22 cellular contexts compared by ENCODE assay signal in genomic region chr4:137361756-137362470, GRCh38.
DNase-seq lines count a peak whose midpoint lies in the region; ATAC-seq and TF ChIP-seq lines count a peak whose summit lies in the region.
"Had no signal": no experiment of that assay in that cellular context is flagged by ENCODE, and none has a peak within 500 bp of the region (broad histone marks: within the 10 kb centered on the region; RNA-seq: fewer than 3 reads in every experiment).

No MANE protein-coding gene starts in this region.

- no peak overlapping the region for H3K27ac ChIP-seq in mammary epithelial cell (ENCODE audit: insufficient read depth, low read depth, low read length)
- H3K27ac ChIP-seq in gastroesophageal sphincter, result peak overlapping the region in 3 of 4 donors; percentile 21 to 48 (median 25)
- H3K27ac ChIP-seq: 22Rv1, HL-60, Peyer's patch, SJSA1 had no signal

- POLR2A ChIA-PET in MCF 10A (lab: Yijun Ruan, JAX), result interaction anchor here (0.7 to 0.9 kb wide), 3 partner anchors 13 to 273 kb away, joined by 3 read pairs; no protein-coding TSS in a partner anchor

- TF ChIP-seq EP300 in gastroesophageal sphincter (IDR thresholded peaks at IDR 0.05), result no peak

- in situ Hi-C loops in mammary epithelial cell (cut with MboI; ENCODE audit: low sequenced_read_pairs in 2 of 2), result no loop called here

- CTCF ChIA-PET in mammary epithelial cell (lab: Charles Lee; ENCODE audit: low non-redundant PET) (no interaction called here), MCF 10A (lab: Yijun Ruan, JAX) (interaction anchor here (0.6 kb wide), 2 partner anchors 27 to 218 kb away, joined by 3 read pairs; no protein-coding TSS in a partner anchor)

- H3K4me1 Mint-ChIP-seq in MCF 10A (ENCODE audit: insufficient read depth, unreplicated experiment), result no peaks in the 10 kb centered on the region
- H3K4me1 Mint-ChIP-seq: CD4-positive, alpha-beta memory T cell; IgD-negative memory B cell had no signal

- H3K4me3 Mint-ChIP-seq in MCF 10A (ENCODE audit: unreplicated experiment), result no peak overlapping the region
- H3K4me3 Mint-ChIP-seq: CD4-positive, alpha-beta memory T cell; HFFc6; IgD-negative memory B cell had no signal

- no peak for ATAC-seq in gastroesophageal sphincter
- ATAC-seq in GM19397 (IDR thresholded peaks at IDR 0.05; ENCODE audit: unreplicated experiment), result no peak

- H3K9me3 ChIP-seq in mammary epithelial cell (replicated peaks; ENCODE audit: insufficient read depth, low read length), result no peaks in the 10 kb centered on the region
- H3K9me3 ChIP-seq in gastroesophageal sphincter, result no peaks in the 10 kb centered on the region
- H3K9me3 ChIP-seq: Peyer's patch, SJSA1 had no signal

- H3K36me3 ChIP-seq in mammary epithelial cell (ENCODE audit: insufficient read depth, low read length) (no peaks in the 10 kb centered on the region), gastroesophageal sphincter (no peaks in the 10 kb centered on the region)
- H3K36me3 ChIP-seq: Peyer's patch, SJSA1 had no signal

- H3K27ac Mint-ChIP-seq in MCF 10A (ENCODE audit: low read depth, unreplicated experiment), result no peak overlapping the region
- H3K27ac Mint-ChIP-seq: CD4-positive, alpha-beta memory T cell; HFFc6; IgD-negative memory B cell had no signal

- H3K36me3 Mint-ChIP-seq in MCF 10A (ENCODE audit: insufficient read depth, unreplicated experiment), result no peaks in the 10 kb centered on the region
- H3K36me3 Mint-ChIP-seq: CD4-positive, alpha-beta memory T cell; IgD-negative memory B cell had no signal

- intact Hi-C loops in mammary epithelial cell (cut with micrococcal nuclease) (no loop called here), MCF 10A (cut with micrococcal nuclease) (no loop called here)

- H2AFZ ChIP-seq in mammary epithelial cell (ENCODE audit: low read depth, low read length), result peak overlapping the region; percentile 52

- H3K4me2 ChIP-seq in mammary epithelial cell (ENCODE audit: insufficient read depth, low read depth, low read length), result no peak overlapping the region

- H3K27me3 ChIP-seq in mammary epithelial cell (ENCODE audit: insufficient read depth, low read length) (no peaks in the 10 kb centered on the region), gastroesophageal sphincter (no peaks in the 10 kb centered on the region)
- H3K27me3 ChIP-seq: Peyer's patch, SJSA1 had no signal

- dilution Hi-C loops in mammary epithelial cell (cut with HindIII; ENCODE audit: low sequenced_read_pairs), result no loop called here

- BruUV-seq in mammary epithelial cell (replicated peaks; lab: Mats Ljungman, UMichigan), result no TSS peak
- BruUV-seq in MCF 10A (replicated peaks; lab: Mats Ljungman, UMichigan), result no TSS peak

- no peak for TF ChIP-seq POLR2A in gastroesophageal sphincter (IDR thresholded peaks at IDR 0.05)

- H4K20me1 ChIP-seq in mammary epithelial cell (ENCODE audit: insufficient read depth, low read length), result no peaks in the 10 kb centered on the region

- 68% methylated on average over 3 of the region's 3 CpGs for WGBS in mammary epithelial cell (ENCODE audit: low coverage, missing lambda C conversion rate)
- WGBS in gastroesophageal sphincter (ENCODE audit: low coverage in 1 of 2), 2 donors, result 33 to 43% methylated on average over 1 to 3 of the region's 3 CpGs

- DNase-seq in mammary epithelial cell (no peak), MCF 10A (ENCODE audit: unreplicated experiment) (no peak), choroid plexus epithelial cell (ENCODE audit: low read depth) (peak; percentile 20), SW480 (ENCODE audit: low spot score) (no peak), NCI-H2227 treated with DMSO at 0.1 percent for 48 hours (lab: John Stamatoyannopoulos, UW) (no peak)
- no peak for DNase-seq in stimulated activated naive CD4-positive, alpha-beta T cell (lab: John Stamatoyannopoulos, UW)
- DNase-seq: Calu3; CD4-positive, alpha-beta memory T cell; DMS53; H7; HFFc6; Karpas-422; NCI-H1105; NCI-H1694; NCI-H2081 treated with DMSO at 0.1 percent for 48 hours; Peyer's patch had no signal

- H3K9ac ChIP-seq in mammary epithelial cell (ENCODE audit: insufficient read depth, low read length), result no peak overlapping the region

- H3K79me2 ChIP-seq in mammary epithelial cell (ENCODE audit: insufficient read depth, low read length), result no peaks in the 10 kb centered on the region

- no peaks in the 10 kb centered on the region for H3K9me3 Mint-ChIP-seq in MCF 10A (ENCODE audit: unreplicated experiment)
- H3K9me3 Mint-ChIP-seq: HFFc6 had no signal

- peaks cover 12% of the 10 kb centered on the region for H3K4me1 ChIP-seq in mammary epithelial cell (ENCODE audit: insufficient read depth, low read length)
- H3K4me1 ChIP-seq in gastroesophageal sphincter, result peaks cover 0 to 28% (median 7%) of the 10 kb centered on the region in 3 donors
- H3K4me1 ChIP-seq: Peyer's patch had no signal

- H3K4me3 ChIP-seq in mammary epithelial cell (replicated peaks in 1 of 3; ENCODE audit: insufficient read depth in 1 of 3, low read depth in 2 of 3, low read length in 3 of 3), result no peak overlapping the region
- no peak overlapping the region for H3K4me3 ChIP-seq in choroid plexus epithelial cell (ENCODE audit: low read depth, low read length)
- no peak overlapping the region for H3K4me3 ChIP-seq in gastroesophageal sphincter
- H3K4me3 ChIP-seq: Peyer's patch, SJSA1 had no signal

- no peaks in the 10 kb centered on the region for H3K27me3 Mint-ChIP-seq in MCF 10A (ENCODE audit: insufficient read depth, unreplicated experiment)
- H3K27me3 Mint-ChIP-seq: CD4-positive, alpha-beta memory T cell; IgD-negative memory B cell had no signal

- TF ChIP-seq CTCF in mammary epithelial cell (conservative IDR thresholded peaks at IDR 0.05 in 1 of 2, IDR thresholded peaks at IDR 0.05 in 1 of 2; ENCODE audit: extremely low read depth in 1 of 2, insufficient read depth in 1 of 2, low read depth in 1 of 2, low read length in 2 of 2) (no peak), MCF 10A (IDR thresholded peaks at IDR 0.05; ENCODE audit: unreplicated experiment) (no peak), choroid plexus epithelial cell (conservative IDR thresholded peaks at IDR 0.05; ENCODE audit: low read depth, low read length) (no peak), gastroesophageal sphincter (IDR thresholded peaks at IDR 0.05) (no peak)
